Comparison of ENCODE assay signal across 1 cellular context in genomic region chr11:77129069-77129840, GRCh38.
TF ChIP-seq lines count a peak whose summit lies in the region.

No MANE protein-coding gene starts in this region.

TF ChIP-seq in H1, 55 proteins besides CTCF, POLR2A, EP300 and RAD21 (continued from another document):
- TF ChIP-seq NRF1 (IDR thresholded peaks at IDR 0.05; ENCODE audit: low read depth, low read length): no peak
- no peak for TF ChIP-seq SRF (IDR thresholded peaks at IDR 0.05; ENCODE audit: low read depth, low read length)
- TF ChIP-seq E2F6 (IDR thresholded peaks at IDR 0.05): no peak
- no peak for TF ChIP-seq KDM1A (IDR thresholded peaks at IDR 0.05; ENCODE audit: borderline replicate concordance, low read length)
- no peak for TF ChIP-seq ZNF274 (IDR thresholded peaks at IDR 0.05; ENCODE audit: borderline replicate concordance, extremely low read depth, low read length)
- TF ChIP-seq EZH2 (IDR thresholded peaks at IDR 0.05; ENCODE audit: low read depth, low read length, severe bottlenecking): no peak
- no peak for TF ChIP-seq CHD7 (IDR thresholded peaks at IDR 0.05; ENCODE audit: insufficient replicate concordance, low read length)
- no peak for TF ChIP-seq POU5F1 (IDR thresholded peaks at IDR 0.05; ENCODE audit: low read depth, low read length)
- no peak for TF ChIP-seq RNF2 (IDR thresholded peaks at IDR 0.05; ENCODE audit: borderline replicate concordance, low read depth, low read length, missing control alignments, poor library complexity, severe bottlenecking)
- no peak for TF ChIP-seq JUN (IDR thresholded peaks at IDR 0.05; ENCODE audit: low read depth, low read length)
- TF ChIP-seq KDM5A (IDR thresholded peaks at IDR 0.05; ENCODE audit: low read length): no peak
